In the genomic region with DNA sequence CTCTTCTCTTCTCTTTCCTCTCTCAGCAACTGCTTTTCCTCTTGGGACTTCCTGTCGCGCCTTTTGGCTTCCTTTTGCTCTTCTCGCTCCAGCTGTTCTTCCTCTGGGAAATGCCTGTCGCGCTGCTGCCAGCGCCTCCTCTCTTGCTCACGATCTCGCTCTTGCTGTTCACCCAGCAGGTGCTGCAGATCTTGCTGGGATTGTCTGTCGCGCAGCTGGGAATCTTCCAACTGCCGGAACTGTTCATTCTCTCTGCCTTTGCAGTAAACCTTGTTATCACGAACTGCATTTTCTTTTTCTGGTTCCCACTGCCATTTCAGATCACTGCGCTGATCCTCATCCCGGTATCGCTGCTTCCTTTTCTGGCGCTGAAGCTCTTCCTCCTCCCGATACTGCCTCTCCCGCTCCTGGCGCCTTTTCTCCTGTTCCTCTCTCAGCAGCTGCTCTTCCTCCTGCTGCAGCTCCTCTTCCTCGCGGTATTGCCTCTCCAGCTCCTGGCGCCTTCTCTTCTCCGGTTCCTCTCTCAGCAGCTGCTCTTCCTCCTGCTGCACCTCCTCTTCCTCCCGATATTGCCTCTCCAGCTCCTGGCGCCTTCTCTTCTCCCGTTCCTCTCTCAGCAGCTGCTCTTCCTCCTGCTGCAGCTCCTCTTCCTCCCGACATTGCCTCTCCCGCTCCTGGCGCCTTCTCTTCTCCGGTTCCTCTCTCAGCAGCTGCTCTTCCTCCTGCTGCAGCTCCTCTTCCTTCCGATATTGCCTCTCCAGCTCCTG, we compare ENCODE assay signal across 9 cellular contexts. TPM values are rescaled to one million over a fixed set of nuclear protein-coding genes. Genes with fewer than 3 reads are reported as not detected.
DNase-seq lines count a peak whose midpoint lies in the region; TF ChIP-seq lines count a peak whose summit lies in the region.
"Had no signal": no experiment of that assay in that cellular context is flagged by ENCODE, and none has a peak within 500 bp of the region (broad histone marks: within the 10 kb centered on the region; RNA-seq: fewer than 3 reads in every experiment).

No MANE protein-coding gene starts in this region.

- no peaks in the 10 kb centered on the region for H3K36me3 ChIP-seq in esophagus squamous epithelium
- no peaks in the 10 kb centered on the region for H3K36me3 ChIP-seq in OCI-LY7 (ENCODE audit: insufficient read depth, low read length)

- DNase-seq in EL, result peak; percentile 34
- DNase-seq in NCI-H526 treated with DMSO at 0.1 percent for 48 hours (lab: John Stamatoyannopoulos, UW), result peak; percentile 21
- DNase-seq in esophagus squamous epithelium (lab: John Stamatoyannopoulos, UW), result no peak
- no peak for DNase-seq in skeletal muscle cell (ENCODE audit: low read depth)
- no peak for DNase-seq in NCI-H1436 treated with DMSO at 0.1 percent for 48 hours (lab: John Stamatoyannopoulos, UW)
- DNase-seq in OCI-LY7 (ENCODE audit: low spot score), result no peak
- no peak for DNase-seq in NCI-H510A (lab: John Stamatoyannopoulos, UW)
- DNase-seq in stimulated activated CD4-positive, alpha-beta T cell treated with anti-CD3 and anti-CD28 coated beads, Interleukin-4, amount 100 ng/mL, for 1 hour, result no peak
- DNase-seq: activated gamma-delta T cell treated with Interleukin-2 at 50 U/mL for 16 hours had no signal

- no peaks in the 10 kb centered on the region for H4K20me1 ChIP-seq in OCI-LY7 (ENCODE audit: insufficient read depth, low read length)

- H3K4me2 ChIP-seq in OCI-LY7 (ENCODE audit: low read length), result no peak overlapping the region

- peaks cover 10 to 100% (median 42%) of the 10 kb centered on the region in 4 donors for H3K27me3 ChIP-seq in esophagus squamous epithelium

- POLR2A ChIA-PET in OCI-LY7 (lab: Charles Lee), result no interaction called here

- H3K4me3 ChIP-seq in esophagus squamous epithelium (peak overlapping the region; percentile 28 to 66 (median 52)), skeletal muscle cell (ENCODE audit: low read depth, low read length) (peak overlapping the region; percentile 52), OCI-LY7 (ENCODE audit: low read depth, low read length, poor library complexity, severe bottlenecking) (no peak overlapping the region)

- intact Hi-C loops in esophagus squamous epithelium (cut with DNase I), result no loop called here
- intact Hi-C loops in OCI-LY7 (cut with micrococcal nuclease; ENCODE audit: unreplicated experiment), result no loop called here

- CTCF ChIA-PET in OCI-LY7 (lab: Charles Lee; ENCODE audit: unreplicated experiment), result no interaction called here

- H3K9me2 ChIP-seq in OCI-LY7 (ENCODE audit: insufficient read depth, low read length), result no peaks in the 10 kb centered on the region

- H2AFZ ChIP-seq in OCI-LY7 (ENCODE audit: low read length), result no peak overlapping the region

- H3K4me1 ChIP-seq in esophagus squamous epithelium, result peaks cover 19 to 59% (median 31%) of the 10 kb centered on the region in 3 donors
- no peaks in the 10 kb centered on the region for H3K4me1 ChIP-seq in OCI-LY7 (ENCODE audit: insufficient read depth, low read length, poor library complexity, severe bottlenecking)

- 18 to 29% methylated on average over 31 of the region's 31 CpGs for WGBS in esophagus squamous epithelium, 2 donors

- no peaks in the 10 kb centered on the region for H3K79me2 ChIP-seq in OCI-LY7 (ENCODE audit: insufficient read depth, low read depth, low read length)

- H3K27ac ChIP-seq in esophagus squamous epithelium, result no peak overlapping the region
- H3K27ac ChIP-seq in OCI-LY7 (ENCODE audit: low read depth, low read length, poor library complexity, severe bottlenecking), result no peak overlapping the region

- no TSS peak for BruUV-seq in OCI-LY7 (replicated peaks; lab: Mats Ljungman, UMichigan)

- H3K9me3 ChIP-seq in esophagus squamous epithelium, result peaks cover 6 to 22% (median 19%) of the 10 kb centered on the region in 3 donors
- no peaks in the 10 kb centered on the region for H3K9me3 ChIP-seq in OCI-LY7 (ENCODE audit: low read length)

- TF ChIP-seq CTCF in esophagus squamous epithelium (IDR thresholded peaks at IDR 0.05) (no peak), OCI-LY7 (conservative IDR thresholded peaks at IDR 0.05; ENCODE audit: low read length) (no peak)

- no peak for TF ChIP-seq POLR2A in esophagus squamous epithelium (IDR thresholded peaks at IDR 0.05)

RNA-seq across cellular contexts. Expression of gene TCHH, which starts 5.8 kb away (rescaled TPM):
- under 1 TPM; 0.18 to 0.44 (median 0.19) TPM for total RNA-seq in esophagus squamous epithelium
- total RNA-seq in OCI-LY7 (2014; rRNA removed; shearing (Covaris generic)), result not detected in 2 replicates
- total RNA-seq in OCI-LY7 (2022), result not detected in 2 replicates

RNA-seq across cellular contexts. Expression of gene TCHHL1, which starts 20.6 kb away (rescaled TPM):
- total RNA-seq in esophagus squamous epithelium (not detected), OCI-LY7 (2022) (not detected in 2 replicates)
- not detected in 2 replicates for total RNA-seq in OCI-LY7 (2014; rRNA removed; shearing (Covaris generic))

RNA-seq across cellular contexts. Expression of gene RPTN, which starts 49.6 kb away (rescaled TPM):
- total RNA-seq in esophagus squamous epithelium, result under 1 TPM; 0.09 to 0.95 (median 0.14) TPM
- not detected in 2 replicates for total RNA-seq in OCI-LY7 (2014; rRNA removed; shearing (Covaris generic))
- not detected in 2 replicates for total RNA-seq in OCI-LY7 (2022)

Comparison
In these comparisons a context has a peak if more than half of its experiments do, and no peak if none do; other contexts are left out.
1. DNase-seq: peak in EL (single experiment) and NCI-H526 treated with DMSO at 0.1 percent for 48 hours (single experiment); none in esophagus squamous epithelium (single experiment), skeletal muscle cell (single experiment), NCI-H1436 treated with DMSO at 0.1 percent for 48 hours (single experiment), OCI-LY7 (single experiment), NCI-H510A (single experiment) and stimulated activated CD4-positive, alpha-beta T cell treated with anti-CD3 and anti-CD28 coated beads, Interleukin-4, amount 100 ng/mL, for 1 hour (single experiment).